Comparison of ENCODE assay signal across 1 cellular context in genomic region chr10:129446182-129446581, GRCh38.
TF ChIP-seq lines count a peak whose summit lies in the region.

No MANE protein-coding gene starts in this region.

TF ChIP-seq in H1, 55 proteins besides CTCF, POLR2A, EP300 and RAD21:
- 0 out of 2 replicates have a peak, but pooled peaks have one; percentile 16 for TF ChIP-seq TBP (IDR thresholded peaks at IDR 0.05; ENCODE audit: low read depth, low read length)
- no peak for TF ChIP-seq FOSL1 (IDR thresholded peaks at IDR 0.05; ENCODE audit: insufficient read depth, low read depth, low read length)
TF ChIP-seq in H1: peak in this region for 1.
